Comparison of ENCODE assay signal across 10 cellular contexts in the genomic region with DNA sequence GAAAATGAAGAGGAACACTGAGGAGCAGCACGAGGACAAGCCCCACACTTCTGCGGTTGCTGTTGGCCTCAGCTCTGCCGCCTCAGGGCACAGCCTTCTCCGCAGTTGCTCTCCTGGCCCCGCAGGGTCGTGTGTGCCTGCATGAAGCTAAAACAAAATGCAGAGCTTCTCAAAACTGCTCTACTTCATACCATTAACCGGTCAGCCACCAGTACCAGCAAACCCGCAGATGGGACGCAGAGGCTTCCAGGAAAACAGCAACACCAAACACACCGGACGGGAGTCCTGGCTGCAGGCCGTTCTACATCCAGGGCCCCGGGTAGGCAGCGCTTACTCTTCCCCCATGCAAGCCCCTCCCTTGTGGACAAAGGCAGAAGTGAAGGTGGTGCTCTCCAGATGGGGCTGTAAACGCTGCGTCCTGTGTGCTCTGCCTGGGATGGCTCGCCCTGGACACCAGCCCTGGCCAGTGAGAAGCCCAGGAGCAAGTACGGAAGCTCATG. TPM values are rescaled to one million over a fixed set of nuclear protein-coding genes. Genes with fewer than 3 reads are reported as not detected.
DNase-seq lines count a peak whose midpoint lies in the region; ATAC-seq and TF ChIP-seq lines count a peak whose summit lies in the region.
"Had no signal": no experiment of that assay in that cellular context is flagged by ENCODE, and none has a peak within 500 bp of the region (broad histone marks: within the 10 kb centered on the region; RNA-seq: fewer than 3 reads in every experiment).

No MANE protein-coding gene starts in this region.

- H3K4me1 ChIP-seq in RWPE2 (ENCODE audit: insufficient read depth, poor library complexity, severe bottlenecking) (no peaks in the 10 kb centered on the region), ascending aorta (no peaks in the 10 kb centered on the region)

- peak overlapping the region; percentile 47 to 51 for H3K4me3 Mint-ChIP-seq in stimulated activated naive CD8-positive, alpha-beta T cell treated with anti-CD3 and anti-CD28 coated beads, Interleukin-15, amount 100 ng/mL, for 72 hours
- no peak overlapping the region for H3K4me3 Mint-ChIP-seq in activated CD4-positive, alpha-beta memory T cell treated with anti-CD3 and anti-CD28 coated beads for 36 hours

- POLR2A ChIA-PET in activated CD4-positive, alpha-beta memory T cell treated with anti-CD3 and anti-CD28 coated beads for 36 hours (lab: Charles Lee): interaction anchor here (0.6 to 1.5 kb wide), 6 partner anchors 90 to 202 kb away, joined by 3 read pairs; no protein-coding TSS in a partner anchor

- peaks cover 6% of the 10 kb centered on the region for H3K27me3 ChIP-seq in RWPE2 (ENCODE audit: insufficient read depth, poor library complexity, severe bottlenecking)
- no peaks in the 10 kb centered on the region for H3K27me3 ChIP-seq in ascending aorta

- H3K27ac ChIP-seq in RWPE2 (ENCODE audit: poor library complexity, severe bottlenecking): no peak overlapping the region
- H3K27ac ChIP-seq in ascending aorta: no peak overlapping the region

- CTCF ChIA-PET in activated CD4-positive, alpha-beta memory T cell treated with anti-CD3 and anti-CD28 coated beads for 36 hours (lab: Charles Lee): interaction anchor here (0.6 to 3.4 kb wide), 47 partner anchors 8 to 318 kb away, joined by 3 to 74 read pairs (median 6); a partner anchor contains a TSS

- no peak for ATAC-seq in stimulated activated naive CD8-positive, alpha-beta T cell treated with anti-CD3 and anti-CD28 coated beads, Interleukin-15, amount 100 ng/mL, for 72 hours
- ATAC-seq in stimulated activated naive CD8-positive, alpha-beta T cell treated with anti-CD3 and anti-CD28 coated beads, Interleukin-15, Interleukin-2, amounts not matched to agents 100 U/mL and 50 U/mL, for 24 hours: no peak
- no peak for ATAC-seq in RWPE2 (ENCODE audit: low read depth)

- intact Hi-C loops in ascending aorta (cut with DNase I): no loop called here
- intact Hi-C loops in activated CD4-positive, alpha-beta memory T cell treated with anti-CD3 and anti-CD28 coated beads for 36 hours (cut with micrococcal nuclease): loop anchor here (2.0 kb wide), 1 partner anchor 168 kb away; no protein-coding TSS in a partner anchor

- no peaks in the 10 kb centered on the region for H3K36me3 ChIP-seq in RWPE2 (ENCODE audit: low read depth)
- H3K36me3 ChIP-seq in ascending aorta: no peaks in the 10 kb centered on the region

- no peak for DNase-seq in stimulated activated naive CD8-positive, alpha-beta T cell treated with anti-CD3 and anti-CD28 coated beads, Interleukin-15, amount 100 ng/mL, for 72 hours
- DNase-seq in stimulated activated naive CD8-positive, alpha-beta T cell treated with anti-CD3 and anti-CD28 coated beads, Interleukin-15, Interleukin-2, amounts not matched to agents 100 U/mL and 50 U/mL, for 24 hours: no peak
- peak; percentile 34 for DNase-seq in RWPE2 (ENCODE audit: low spot score)
- DNase-seq in iPS-NIHi11 (ENCODE audit: low spot score): peak; percentile 45
- no peak for DNase-seq in ascending aorta (ENCODE audit: low spot score in 2 of 2)
- DNase-seq in GM10266 (ENCODE audit: extremely low spot score): no peak
- no peak for DNase-seq in COR-L47 (lab: John Stamatoyannopoulos, UW)
- no peak for DNase-seq in activated CD4-positive, alpha-beta memory T cell treated with anti-CD3 and anti-CD28 coated beads for 36 hours
- DNase-seq: activated CD8-positive, alpha-beta memory T cell treated with anti-CD3 and anti-CD28 coated beads for 24 hours; naive thymus-derived CD8-positive, alpha-beta T cell had no signal

- peaks cover 22% of the 10 kb centered on the region for H3K27me3 Mint-ChIP-seq in stimulated activated naive CD8-positive, alpha-beta T cell treated with anti-CD3 and anti-CD28 coated beads, Interleukin-15, amount 100 ng/mL, for 72 hours
- H3K27me3 Mint-ChIP-seq in activated CD4-positive, alpha-beta memory T cell treated with anti-CD3 and anti-CD28 coated beads for 36 hours: peaks cover 7% of the 10 kb centered on the region

- H3K9me3 ChIP-seq in RWPE2 (ENCODE audit: severe bottlenecking) (no peaks in the 10 kb centered on the region), ascending aorta (no peaks in the 10 kb centered on the region)

- peaks cover 26% of the 10 kb centered on the region for H3K4me1 Mint-ChIP-seq in stimulated activated naive CD8-positive, alpha-beta T cell treated with anti-CD3 and anti-CD28 coated beads, Interleukin-15, amount 100 ng/mL, for 72 hours
- H3K4me1 Mint-ChIP-seq in activated CD4-positive, alpha-beta memory T cell treated with anti-CD3 and anti-CD28 coated beads for 36 hours (ENCODE audit: low read depth): peaks cover 3% of the 10 kb centered on the region

- peaks cover 7 to 11% of the 10 kb centered on the region in 2 donors for H3K9me3 Mint-ChIP-seq in stimulated activated naive CD8-positive, alpha-beta T cell treated with anti-CD3 and anti-CD28 coated beads, Interleukin-15, amount 100 ng/mL, for 72 hours
- H3K9me3 Mint-ChIP-seq in activated CD4-positive, alpha-beta memory T cell treated with anti-CD3 and anti-CD28 coated beads for 36 hours: peaks cover 3% of the 10 kb centered on the region
- H3K9me3 Mint-ChIP-seq: naive thymus-derived CD8-positive, alpha-beta T cell had no signal

- peak overlapping the region in 1 of 2 donors; percentile 34 for H3K27ac Mint-ChIP-seq in stimulated activated naive CD8-positive, alpha-beta T cell treated with anti-CD3 and anti-CD28 coated beads, Interleukin-15, amount 100 ng/mL, for 72 hours
- H3K27ac Mint-ChIP-seq in activated CD4-positive, alpha-beta memory T cell treated with anti-CD3 and anti-CD28 coated beads for 36 hours: no peak overlapping the region

- no peak for TF ChIP-seq CTCF in RWPE2 (IDR thresholded peaks at IDR 0.05; ENCODE audit: poor library complexity, severe bottlenecking)
- TF ChIP-seq CTCF in ascending aorta (IDR thresholded peaks at IDR 0.05): no peak
- no peak for TF ChIP-seq CTCF in GM10266 (IDR thresholded peaks at IDR 0.05; ENCODE audit: control insufficient read depth, insufficient read depth, low read depth, missing control alignments)

- H3K36me3 Mint-ChIP-seq in activated CD4-positive, alpha-beta memory T cell treated with anti-CD3 and anti-CD28 coated beads for 36 hours: no peaks in the 10 kb centered on the region
- H3K36me3 Mint-ChIP-seq: naive thymus-derived CD8-positive, alpha-beta T cell had no signal

- H3K4me3 ChIP-seq in RWPE2 (ENCODE audit: severe bottlenecking) (no peak overlapping the region), ascending aorta (no peak overlapping the region)

RNA-seq across cellular contexts. Expression of a gene that starts 7.1 kb away (rescaled TPM):
- 23.7 TPM for total RNA-seq in ascending aorta
- 10 to 100 TPM; 19.5 to 20.5 TPM for total RNA-seq in activated CD4-positive, alpha-beta memory T cell treated with anti-CD3 and anti-CD28 coated beads for 36 hours

RNA-seq across cellular contexts. Expression of a gene that starts 48.9 kb away (rescaled TPM):
- total RNA-seq in ascending aorta: not detected
- total RNA-seq in activated CD4-positive, alpha-beta memory T cell treated with anti-CD3 and anti-CD28 coated beads for 36 hours: not detected
- total RNA-seq: naive thymus-derived CD8-positive, alpha-beta T cell had no signal

RNA-seq across cellular contexts. Expression of a gene that starts 50.6 kb away (rescaled TPM):
- total RNA-seq in ascending aorta: not detected
- not detected for total RNA-seq in activated CD4-positive, alpha-beta memory T cell treated with anti-CD3 and anti-CD28 coated beads for 36 hours
- total RNA-seq: naive thymus-derived CD8-positive, alpha-beta T cell had no signal

Comparison
In these comparisons a context has a peak if more than half of its experiments do, and no peak if none do; other contexts are left out.
1. DNase-seq: peak in RWPE2 (single experiment) and iPS-NIHi11 (single experiment); none in stimulated activated naive CD8-positive, alpha-beta T cell treated with anti-CD3 and anti-CD28 coated beads, Interleukin-15, amount 100 ng/mL, for 72 hours (0 of 2), stimulated activated naive CD8-positive, alpha-beta T cell treated with anti-CD3 and anti-CD28 coated beads, Interleukin-15, Interleukin-2, amounts not matched to agents 100 U/mL and 50 U/mL, for 24 hours (single experiment), ascending aorta (0 of 2), GM10266 (single experiment), COR-L47 (single experiment) and activated CD4-positive, alpha-beta memory T cell treated with anti-CD3 and anti-CD28 coated beads for 36 hours (single experiment).